17 cellular contexts compared by ENCODE assay signal in the genomic region with DNA sequence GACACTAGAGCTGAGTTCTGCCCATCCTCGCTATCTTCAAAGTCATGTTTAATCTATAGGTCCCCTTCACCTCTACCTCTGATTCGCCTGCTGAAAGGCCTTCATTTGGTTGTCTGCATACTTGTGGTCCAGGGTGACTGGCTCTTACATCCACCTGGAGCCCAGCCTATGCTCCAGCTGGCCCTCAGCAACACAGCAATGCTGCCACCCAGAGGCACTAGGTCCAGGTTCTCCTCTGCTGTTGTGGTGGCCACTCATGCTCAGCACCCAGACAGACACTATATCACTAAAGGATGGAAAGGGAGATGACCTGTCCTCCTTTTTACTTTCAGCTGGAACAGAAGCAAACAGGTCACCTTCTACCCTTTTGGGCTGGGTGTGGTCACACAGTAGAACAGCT.
A peak's percentile ranks its signal among the peaks of the same experiment; 100 is the strongest.
DNase-seq lines count a peak whose midpoint lies in the region; ATAC-seq and FAIRE-seq lines count a peak whose summit lies in the region.
"Had no signal": no experiment of that assay in that cellular context is flagged by ENCODE, and none has a peak within 500 bp of the region (broad histone marks: within the 10 kb centered on the region; RNA-seq: fewer than 3 reads in every experiment).

No MANE protein-coding gene starts in this region.

- no peak for FAIRE-seq in urothelium cell line (lab: Jason Lieb, UNC)

- H3K27ac ChIP-seq in caudate nucleus (ENCODE audit: low read depth, low read length) = no peak overlapping the region
- H3K27ac ChIP-seq: HL-60, right lobe of liver, transverse colon had no signal

- DNase-seq in stimulated activated CD4-positive, alpha-beta T cell treated with anti-CD3 and anti-CD28 coated beads, Interleukin-1b, Interleukin-23, amount 100 ng/mL, for 48 hours = peak; percentile 1
- DNase-seq in stimulated activated CD4-positive, alpha-beta T cell treated with anti-CD3 and anti-CD28 coated beads, Interleukin-2, amount 100 ng/mL, for 48 hours = no peak
- DNase-seq in dermis blood vessel endothelial cell (peak; percentile 8), urothelium cell line (ENCODE audit: low spot score) (no peak), SIG-M5 treated with dmso at 0.1 percent for 504 hours (lab: John Stamatoyannopoulos, UW; ENCODE audit: unreplicated experiment) (no peak), HuH-7 (ENCODE audit: low spot score) (no peak), caudate nucleus (lab: John Stamatoyannopoulos, UW) (no peak)
- DNase-seq: AML-193; Karpas-422; NCI-H2081; NCI-H82; stimulated activated CD4-positive, alpha-beta T cell treated with anti-CD3 and anti-CD28 coated beads, Interleukin-4, amount 100 ng/mL, for 1 hour; T-cell; transverse colon had no signal

- peak; percentile 59 for ATAC-seq in HG03066 (IDR thresholded peaks at IDR 0.05; ENCODE audit: low read depth, unreplicated experiment)
- ATAC-seq: T-cell had no signal

Comparison
In these comparisons a context has a peak if more than half of its experiments do, and no peak if none do; other contexts are left out.
1. DNase-seq: peak in stimulated activated CD4-positive, alpha-beta T cell treated with anti-CD3 and anti-CD28 coated beads, Interleukin-1b, Interleukin-23, amount 100 ng/mL, for 48 hours (single experiment) and dermis blood vessel endothelial cell (single experiment); none in stimulated activated CD4-positive, alpha-beta T cell treated with anti-CD3 and anti-CD28 coated beads, Interleukin-2, amount 100 ng/mL, for 48 hours (0 of 2), urothelium cell line (single experiment), SIG-M5 treated with dmso at 0.1 percent for 504 hours (single experiment), HuH-7 (single experiment) and caudate nucleus (0 of 61).